ENCODE assay signal across 8 cellular contexts in the genomic region with DNA sequence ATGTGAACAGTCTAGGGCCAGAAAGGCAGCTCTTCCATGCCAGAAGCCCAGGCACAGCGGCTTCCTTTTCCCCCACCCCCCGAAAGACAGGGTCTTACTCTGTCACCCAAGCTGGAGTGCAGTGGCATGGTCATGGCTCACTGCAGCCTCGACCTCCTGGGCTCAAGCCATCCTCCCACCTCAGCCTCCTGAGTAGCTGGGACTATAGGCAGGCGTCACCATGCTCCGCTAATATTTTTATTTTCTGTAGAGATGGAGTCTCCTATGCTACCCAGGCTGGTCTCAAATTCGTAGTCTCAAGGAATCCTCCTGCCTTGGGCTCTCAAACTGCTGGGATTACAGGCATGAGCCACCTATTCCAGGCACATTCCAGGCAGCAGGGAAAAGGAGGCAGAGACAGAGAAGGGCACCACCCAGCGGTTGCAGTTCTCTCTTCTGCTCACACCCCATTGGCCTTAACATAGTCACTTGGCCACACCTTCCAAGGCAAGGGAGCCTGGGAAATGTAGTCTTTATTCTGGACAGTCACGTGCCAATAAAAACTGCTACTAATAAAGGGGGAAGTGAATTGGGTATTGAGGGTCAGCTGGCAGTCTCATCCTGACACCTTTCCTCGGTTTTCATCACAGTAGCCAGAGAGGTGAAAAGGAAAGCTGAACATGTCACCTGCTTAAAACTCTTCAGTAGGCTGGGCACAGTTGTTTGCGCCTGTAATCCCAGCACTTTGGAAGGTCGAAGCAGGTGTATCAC.
DNase-seq lines count a peak whose midpoint lies in the region; ATAC-seq, FAIRE-seq and TF ChIP-seq lines count a peak whose summit lies in the region.

No MANE protein-coding gene starts in this region.

- H3K9me3 ChIP-seq in WERI-Rb-1 (ENCODE audit: severe bottlenecking) = no peaks in the 10 kb centered on the region

- no peak for TF ChIP-seq POLR2A in GM12891 (IDR thresholded peaks at IDR 0.05; ENCODE audit: low read depth, low read length)

- H3K36me3 ChIP-seq in WERI-Rb-1 = peaks cover 44% of the 10 kb centered on the region

- no peaks in the 10 kb centered on the region for H3K27me3 ChIP-seq in WERI-Rb-1 (ENCODE audit: insufficient read depth, low read depth, severe bottlenecking)

- no peak for FAIRE-seq in GM12891 (lab: Jason Lieb, UNC)

- TF ChIP-seq CTCF in AG09319 (IDR thresholded peaks at IDR 0.05; ENCODE audit: low read depth, low read length) (peak; percentile 64), WERI-Rb-1 (IDR thresholded peaks at IDR 0.05; ENCODE audit: low read depth, low read length) (peak; percentile 91)

- ATAC-seq in GM19395 (IDR thresholded peaks at IDR 0.05; ENCODE audit: unreplicated experiment) (no peak), HG03354 (IDR thresholded peaks at IDR 0.05; ENCODE audit: poor library complexity, severe bottlenecking, unreplicated experiment) (no peak)

- DNase-seq in AG09319 (ENCODE audit: extremely low read depth, low read depth) = peak; percentile 32
- peak; percentile 31 for DNase-seq in GM12891 (ENCODE audit: insufficient read length, low spot score)
- peak; percentile 67 for DNase-seq in NCI-H2196 treated with DMSO at 0.1 percent for 48 hours (lab: John Stamatoyannopoulos, UW; ENCODE audit: unreplicated experiment)
- DNase-seq in WERI-Rb-1 = peak; percentile 88
- DNase-seq in glomerular visceral epithelial cell (ENCODE audit: extremely low spot score) = peak; percentile 66
- DNase-seq in pons (ENCODE audit: low spot score) = peak; percentile 39

- H3K4me3 ChIP-seq in WERI-Rb-1 (ENCODE audit: low read depth, low read length) = no peak overlapping the region

- 0 out of 2 replicates have a peak overlapping the region, but pooled peaks have one; percentile 7 for H3K27ac ChIP-seq in WERI-Rb-1

TF ChIP-seq in GM12891, 5 proteins besides CTCF, POLR2A, EP300 and RAD21:
- TF ChIP-seq PAX5 (IDR thresholded peaks at IDR 0.05; ENCODE audit: insufficient read depth, low read length, severe bottlenecking) = no peak
- no peak for TF ChIP-seq TAF1 (IDR thresholded peaks at IDR 0.05; ENCODE audit: low read depth, low read length)
- no peak for TF ChIP-seq POU2F2 (IDR thresholded peaks at IDR 0.05; ENCODE audit: low read depth, low read length)
- no peak for TF ChIP-seq SPI1 (IDR thresholded peaks at IDR 0.05; ENCODE audit: low read depth, low read length)
- TF ChIP-seq POLR2AphosphoS5 (IDR thresholded peaks at IDR 0.05; ENCODE audit: low read depth, low read length) = no peak

Comparison
In these comparisons a context has a peak if more than half of its experiments do, and no peak if none do; other contexts are left out.
1. DNase-seq: peak in every context shown above with its lines; median percentile 88 in WERI-Rb-1; 67 in NCI-H2196 treated with DMSO at 0.1 percent for 48 hours; 66 in glomerular visceral epithelial cell; 39 in pons; 32 in AG09319; 31 in GM12891.